ENCODE assay signal across 1 cellular context in the genomic region with DNA sequence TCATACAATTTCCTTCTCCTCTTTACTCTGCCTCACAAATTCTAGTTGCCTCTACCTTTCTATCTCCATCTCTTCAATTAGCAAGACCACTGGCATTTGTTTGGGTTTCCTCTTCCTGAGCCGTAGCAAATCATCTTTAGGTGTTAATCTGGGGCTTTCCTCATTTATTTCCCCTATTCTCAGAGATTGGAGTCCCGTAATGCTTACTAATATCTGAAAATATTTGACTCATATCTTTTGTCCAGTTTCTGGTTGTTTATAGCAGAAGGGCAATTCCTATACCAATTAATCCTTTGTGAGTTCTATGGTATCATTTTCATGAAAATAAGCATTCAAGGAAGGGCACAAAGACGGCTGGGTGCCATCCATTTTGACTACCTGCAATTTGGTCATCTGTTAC.
A peak's percentile ranks its signal among the peaks of the same experiment; 100 is the strongest.
TF ChIP-seq lines count a peak whose summit lies in the region.

No MANE protein-coding gene starts in this region.

TF ChIP-seq in GM12878, 131 proteins besides CTCF, POLR2A, EP300 and RAD21 (continues in another document):
- TF ChIP-seq, protein P1, sequence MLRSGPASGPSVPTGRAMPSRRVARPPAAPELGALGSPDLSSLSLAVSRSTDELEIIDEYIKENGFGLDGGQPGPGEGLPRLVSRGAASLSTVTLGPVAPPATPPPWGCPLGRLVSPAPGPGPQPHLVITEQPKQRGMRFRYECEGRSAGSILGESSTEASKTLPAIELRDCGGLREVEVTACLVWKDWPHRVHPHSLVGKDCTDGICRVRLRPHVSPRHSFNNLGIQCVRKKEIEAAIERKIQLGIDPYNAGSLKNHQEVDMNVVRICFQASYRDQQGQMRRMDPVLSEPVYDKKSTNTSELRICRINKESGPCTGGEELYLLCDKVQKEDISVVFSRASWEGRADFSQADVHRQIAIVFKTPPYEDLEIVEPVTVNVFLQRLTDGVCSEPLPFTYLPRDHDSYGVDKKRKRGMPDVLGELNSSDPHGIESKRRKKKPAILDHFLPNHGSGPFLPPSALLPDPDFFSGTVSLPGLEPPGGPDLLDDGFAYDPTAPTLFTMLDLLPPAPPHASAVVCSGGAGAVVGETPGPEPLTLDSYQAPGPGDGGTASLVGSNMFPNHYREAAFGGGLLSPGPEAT (IDR thresholded peaks at IDR 0.05; ENCODE audit: low read depth), result peak; percentile 75
- TF ChIP-seq ZNF384 (IDR thresholded peaks at IDR 0.05; ENCODE audit: borderline replicate concordance, low read depth, low read length) (no peak), MTA2 (IDR thresholded peaks at IDR 0.05; ENCODE audit: low read depth) (peak; percentile 97), ETV6 (conservative IDR thresholded peaks at IDR 0.05 in 1 of 2, IDR thresholded peaks at IDR 0.05 in 1 of 2; ENCODE audit: borderline replicate concordance in 1 of 2, low read depth in 1 of 2) (peak in 1 of 2 experiments; percentile 65; a peak in 1 of 4 replicates), YY1 (IDR thresholded peaks at IDR 0.05; ENCODE audit: low read depth, low read length) (no peak), MYB (IDR thresholded peaks at IDR 0.05; ENCODE audit: borderline replicate concordance, low read depth, low read length) (no peak), ZNF622 (IDR thresholded peaks at IDR 0.05) (no peak), PAX5 (IDR thresholded peaks at IDR 0.05; ENCODE audit: borderline replicate concordance, low read depth, low read length) (0 out of 2 replicates have a peak, but pooled peaks have one; percentile 38), NR2C2 (IDR thresholded peaks at IDR 0.05; ENCODE audit: borderline replicate concordance, control insufficient read depth, insufficient read length, low read depth) (no peak), ATF7 (IDR thresholded peaks at IDR 0.05; ENCODE audit: low read depth) (peak; percentile 28; the same call in 1 of the 2 replicates), SREBF1 (IDR thresholded peaks at IDR 0.05; ENCODE audit: low read length) (no peak), RBBP5 (conservative IDR thresholded peaks at IDR 0.05) (no peak), ZSCAN29 (IDR thresholded peaks at IDR 0.05) (no peak), SREBF2 (IDR thresholded peaks at IDR 0.05; ENCODE audit: low read length) (no peak), HDAC6 (IDR thresholded peaks at IDR 0.05; ENCODE audit: unreplicated experiment) (no peak), WRNIP1 (IDR thresholded peaks at IDR 0.05; ENCODE audit: borderline replicate concordance, low read depth, low read length) (no peak), SMAD5 (IDR thresholded peaks at IDR 0.05; ENCODE audit: low read depth) (no peak), EZH2 (IDR thresholded peaks at IDR 0.05; ENCODE audit: borderline replicate concordance, control insufficient read depth, low read depth, low read length) (no peak), HDAC2 (IDR thresholded peaks at IDR 0.05) (no peak), BHLHE40 (IDR thresholded peaks at IDR 0.05; ENCODE audit: borderline replicate concordance in 1 of 2, low read depth in 2 of 2, low read length in 1 of 2) (no peak), GABPA (IDR thresholded peaks at IDR 0.05; ENCODE audit: low read depth) (peak; percentile 45; the same call in 1 of the 2 replicates), POU2F2 (IDR thresholded peaks at IDR 0.05; ENCODE audit: borderline replicate concordance, low read depth, low read length) (no peak), HDGF (IDR thresholded peaks at IDR 0.05) (no peak), MEF2A (IDR thresholded peaks at IDR 0.05; ENCODE audit: insufficient read depth, low read depth, low read length) (peak; percentile 70; the same call in 1 of the 2 replicates), RUNX3 (IDR thresholded peaks at IDR 0.05; ENCODE audit: low read length) (peak; percentile 71), TBL1XR1 (IDR thresholded peaks at IDR 0.05; ENCODE audit: low read depth, low read length) (no peak), SRF (IDR thresholded peaks at IDR 0.05; ENCODE audit: low read depth in 2 of 2, low read length in 2 of 2) (no peak), ZNF217 (IDR thresholded peaks at IDR 0.05) (no peak), CHD1 (IDR thresholded peaks at IDR 0.05; ENCODE audit: low read depth, low read length) (no peak), RCOR1 (conservative IDR thresholded peaks at IDR 0.05; ENCODE audit: low read depth, low read length) (no peak), IRF4 (IDR thresholded peaks at IDR 0.05; ENCODE audit: low read depth, low read length) (peak; percentile 64), NR2F1 (conservative IDR thresholded peaks at IDR 0.05) (no peak), KDM1A (IDR thresholded peaks at IDR 0.05; ENCODE audit: borderline replicate concordance) (no peak), BMI1 (IDR thresholded peaks at IDR 0.05; ENCODE audit: borderline replicate concordance) (no peak), SMARCA5 (IDR thresholded peaks at IDR 0.05) (no peak), KLF5 (IDR thresholded peaks at IDR 0.05; ENCODE audit: partially characterized antibody) (no peak), PML (IDR thresholded peaks at IDR 0.05; ENCODE audit: low read length) (no peak)
- TF ChIP-seq, protein P2, sequence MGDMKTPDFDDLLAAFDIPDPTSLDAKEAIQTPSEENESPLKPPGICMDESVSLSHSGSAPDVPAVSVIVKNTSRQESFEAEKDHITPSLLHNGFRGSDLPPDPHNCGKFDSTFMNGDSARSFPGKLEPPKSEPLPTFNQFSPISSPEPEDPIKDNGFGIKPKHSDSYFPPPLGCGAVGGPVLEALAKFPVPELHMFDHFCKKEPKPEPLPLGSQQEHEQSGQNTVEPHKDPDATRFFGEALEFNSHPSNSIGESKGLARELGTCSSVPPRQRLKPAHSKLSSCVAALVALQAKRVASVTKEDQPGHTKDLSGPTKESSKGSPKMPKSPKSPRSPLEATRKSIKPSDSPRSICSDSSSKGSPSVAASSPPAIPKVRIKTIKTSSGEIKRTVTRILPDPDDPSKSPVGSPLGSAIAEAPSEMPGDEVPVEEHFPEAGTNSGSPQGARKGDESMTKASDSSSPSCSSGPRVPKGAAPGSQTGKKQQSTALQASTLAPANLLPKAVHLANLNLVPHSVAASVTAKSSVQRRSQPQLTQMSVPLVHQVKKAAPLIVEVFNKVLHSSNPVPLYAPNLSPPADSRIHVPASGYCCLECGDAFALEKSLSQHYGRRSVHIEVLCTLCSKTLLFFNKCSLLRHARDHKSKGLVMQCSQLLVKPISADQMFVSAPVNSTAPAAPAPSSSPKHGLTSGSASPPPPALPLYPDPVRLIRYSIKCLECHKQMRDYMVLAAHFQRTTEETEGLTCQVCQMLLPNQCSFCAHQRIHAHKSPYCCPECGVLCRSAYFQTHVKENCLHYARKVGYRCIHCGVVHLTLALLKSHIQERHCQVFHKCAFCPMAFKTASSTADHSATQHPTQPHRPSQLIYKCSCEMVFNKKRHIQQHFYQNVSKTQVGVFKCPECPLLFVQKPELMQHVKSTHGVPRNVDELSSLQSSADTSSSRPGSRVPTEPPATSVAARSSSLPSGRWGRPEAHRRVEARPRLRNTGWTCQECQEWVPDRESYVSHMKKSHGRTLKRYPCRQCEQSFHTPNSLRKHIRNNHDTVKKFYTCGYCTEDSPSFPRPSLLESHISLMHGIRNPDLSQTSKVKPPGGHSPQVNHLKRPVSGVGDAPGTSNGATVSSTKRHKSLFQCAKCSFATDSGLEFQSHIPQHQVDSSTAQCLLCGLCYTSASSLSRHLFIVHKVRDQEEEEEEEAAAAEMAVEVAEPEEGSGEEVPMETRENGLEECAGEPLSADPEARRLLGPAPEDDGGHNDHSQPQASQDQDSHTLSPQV (IDR thresholded peaks at IDR 0.05), result no peak
- TF ChIP-seq, protein P3, sequence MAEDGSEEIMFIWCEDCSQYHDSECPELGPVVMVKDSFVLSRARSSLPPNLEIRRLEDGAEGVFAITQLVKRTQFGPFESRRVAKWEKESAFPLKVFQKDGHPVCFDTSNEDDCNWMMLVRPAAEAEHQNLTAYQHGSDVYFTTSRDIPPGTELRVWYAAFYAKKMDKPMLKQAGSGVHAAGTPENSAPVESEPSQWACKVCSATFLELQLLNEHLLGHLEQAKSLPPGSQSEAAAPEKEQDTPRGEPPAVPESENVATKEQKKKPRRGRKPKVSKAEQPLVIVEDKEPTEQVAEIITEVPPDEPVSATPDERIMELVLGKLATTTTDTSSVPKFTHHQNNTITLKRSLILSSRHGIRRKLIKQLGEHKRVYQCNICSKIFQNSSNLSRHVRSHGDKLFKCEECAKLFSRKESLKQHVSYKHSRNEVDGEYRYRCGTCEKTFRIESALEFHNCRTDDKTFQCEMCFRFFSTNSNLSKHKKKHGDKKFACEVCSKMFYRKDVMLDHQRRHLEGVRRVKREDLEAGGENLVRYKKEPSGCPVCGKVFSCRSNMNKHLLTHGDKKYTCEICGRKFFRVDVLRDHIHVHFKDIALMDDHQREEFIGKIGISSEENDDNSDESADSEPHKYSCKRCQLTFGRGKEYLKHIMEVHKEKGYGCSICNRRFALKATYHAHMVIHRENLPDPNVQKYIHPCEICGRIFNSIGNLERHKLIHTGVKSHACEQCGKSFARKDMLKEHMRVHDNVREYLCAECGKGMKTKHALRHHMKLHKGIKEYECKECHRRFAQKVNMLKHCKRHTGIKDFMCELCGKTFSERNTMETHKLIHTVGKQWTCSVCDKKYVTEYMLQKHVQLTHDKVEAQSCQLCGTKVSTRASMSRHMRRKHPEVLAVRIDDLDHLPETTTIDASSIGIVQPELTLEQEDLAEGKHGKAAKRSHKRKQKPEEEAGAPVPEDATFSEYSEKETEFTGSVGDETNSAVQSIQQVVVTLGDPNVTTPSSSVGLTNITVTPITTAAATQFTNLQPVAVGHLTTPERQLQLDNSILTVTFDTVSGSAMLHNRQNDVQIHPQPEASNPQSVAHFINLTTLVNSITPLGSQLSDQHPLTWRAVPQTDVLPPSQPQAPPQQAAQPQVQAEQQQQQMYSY (CRISPR knock-in tag; IDR thresholded peaks at IDR 0.05), result no peak
- TF ChIP-seq, protein P4, sequence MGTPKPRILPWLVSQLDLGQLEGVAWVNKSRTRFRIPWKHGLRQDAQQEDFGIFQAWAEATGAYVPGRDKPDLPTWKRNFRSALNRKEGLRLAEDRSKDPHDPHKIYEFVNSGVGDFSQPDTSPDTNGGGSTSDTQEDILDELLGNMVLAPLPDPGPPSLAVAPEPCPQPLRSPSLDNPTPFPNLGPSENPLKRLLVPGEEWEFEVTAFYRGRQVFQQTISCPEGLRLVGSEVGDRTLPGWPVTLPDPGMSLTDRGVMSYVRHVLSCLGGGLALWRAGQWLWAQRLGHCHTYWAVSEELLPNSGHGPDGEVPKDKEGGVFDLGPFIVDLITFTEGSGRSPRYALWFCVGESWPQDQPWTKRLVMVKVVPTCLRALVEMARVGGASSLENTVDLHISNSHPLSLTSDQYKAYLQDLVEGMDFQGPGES (IDR thresholded peaks at IDR 0.05), result no peak
- TF ChIP-seq, protein P5, sequence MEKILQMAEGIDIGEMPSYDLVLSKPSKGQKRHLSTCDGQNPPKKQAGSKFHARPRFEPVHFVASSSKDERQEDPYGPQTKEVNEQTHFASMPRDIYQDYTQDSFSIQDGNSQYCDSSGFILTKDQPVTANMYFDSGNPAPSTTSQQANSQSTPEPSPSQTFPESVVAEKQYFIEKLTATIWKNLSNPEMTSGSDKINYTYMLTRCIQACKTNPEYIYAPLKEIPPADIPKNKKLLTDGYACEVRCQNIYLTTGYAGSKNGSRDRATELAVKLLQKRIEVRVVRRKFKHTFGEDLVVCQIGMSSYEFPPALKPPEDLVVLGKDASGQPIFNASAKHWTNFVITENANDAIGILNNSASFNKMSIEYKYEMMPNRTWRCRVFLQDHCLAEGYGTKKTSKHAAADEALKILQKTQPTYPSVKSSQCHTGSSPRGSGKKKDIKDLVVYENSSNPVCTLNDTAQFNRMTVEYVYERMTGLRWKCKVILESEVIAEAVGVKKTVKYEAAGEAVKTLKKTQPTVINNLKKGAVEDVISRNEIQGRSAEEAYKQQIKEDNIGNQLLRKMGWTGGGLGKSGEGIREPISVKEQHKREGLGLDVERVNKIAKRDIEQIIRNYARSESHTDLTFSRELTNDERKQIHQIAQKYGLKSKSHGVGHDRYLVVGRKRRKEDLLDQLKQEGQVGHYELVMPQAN (conservative IDR thresholded peaks at IDR 0.05), result no peak
- TF ChIP-seq, protein P6, sequence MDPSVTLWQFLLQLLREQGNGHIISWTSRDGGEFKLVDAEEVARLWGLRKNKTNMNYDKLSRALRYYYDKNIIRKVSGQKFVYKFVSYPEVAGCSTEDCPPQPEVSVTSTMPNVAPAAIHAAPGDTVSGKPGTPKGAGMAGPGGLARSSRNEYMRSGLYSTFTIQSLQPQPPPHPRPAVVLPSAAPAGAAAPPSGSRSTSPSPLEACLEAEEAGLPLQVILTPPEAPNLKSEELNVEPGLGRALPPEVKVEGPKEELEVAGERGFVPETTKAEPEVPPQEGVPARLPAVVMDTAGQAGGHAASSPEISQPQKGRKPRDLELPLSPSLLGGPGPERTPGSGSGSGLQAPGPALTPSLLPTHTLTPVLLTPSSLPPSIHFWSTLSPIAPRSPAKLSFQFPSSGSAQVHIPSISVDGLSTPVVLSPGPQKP (IDR thresholded peaks at IDR 0.05; ENCODE audit: low read depth, low read length), result no peak
- TF ChIP-seq, protein P7, sequence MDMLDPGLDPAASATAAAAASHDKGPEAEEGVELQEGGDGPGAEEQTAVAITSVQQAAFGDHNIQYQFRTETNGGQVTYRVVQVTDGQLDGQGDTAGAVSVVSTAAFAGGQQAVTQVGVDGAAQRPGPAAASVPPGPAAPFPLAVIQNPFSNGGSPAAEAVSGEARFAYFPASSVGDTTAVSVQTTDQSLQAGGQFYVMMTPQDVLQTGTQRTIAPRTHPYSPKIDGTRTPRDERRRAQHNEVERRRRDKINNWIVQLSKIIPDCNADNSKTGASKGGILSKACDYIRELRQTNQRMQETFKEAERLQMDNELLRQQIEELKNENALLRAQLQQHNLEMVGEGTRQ (IDR thresholded peaks at IDR 0.05; ENCODE audit: borderline replicate concordance, low read depth, low read length), result no peak
- TF ChIP-seq, protein P8, sequence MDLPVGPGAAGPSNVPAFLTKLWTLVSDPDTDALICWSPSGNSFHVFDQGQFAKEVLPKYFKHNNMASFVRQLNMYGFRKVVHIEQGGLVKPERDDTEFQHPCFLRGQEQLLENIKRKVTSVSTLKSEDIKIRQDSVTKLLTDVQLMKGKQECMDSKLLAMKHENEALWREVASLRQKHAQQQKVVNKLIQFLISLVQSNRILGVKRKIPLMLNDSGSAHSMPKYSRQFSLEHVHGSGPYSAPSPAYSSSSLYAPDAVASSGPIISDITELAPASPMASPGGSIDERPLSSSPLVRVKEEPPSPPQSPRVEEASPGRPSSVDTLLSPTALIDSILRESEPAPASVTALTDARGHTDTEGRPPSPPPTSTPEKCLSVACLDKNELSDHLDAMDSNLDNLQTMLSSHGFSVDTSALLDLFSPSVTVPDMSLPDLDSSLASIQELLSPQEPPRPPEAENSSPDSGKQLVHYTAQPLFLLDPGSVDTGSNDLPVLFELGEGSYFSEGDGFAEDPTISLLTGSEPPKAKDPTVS (IDR thresholded peaks at IDR 0.05; ENCODE audit: low read depth, low read length), result no peak
